ENCODE assay signal across 8 cellular contexts in genomic region chr1:203274603-203275381, GRCh38. TPM values are rescaled to one million over a fixed set of nuclear protein-coding genes. Genes with fewer than 3 reads are reported as not detected.
DNase-seq lines count a peak whose midpoint lies in the region; ATAC-seq and TF ChIP-seq lines count a peak whose summit lies in the region.

No MANE protein-coding gene starts in this region.

- peak overlapping the region; percentile 70 to 99 (median 80); a peak in 21 of 22 replicates for H3K27ac ChIP-seq in BLaER1 treated with 17β-estradiol and CSF1 and Interleukin-3, amounts not matched to agents 10 nM and 100 nM
- H3K27ac ChIP-seq in OCI-LY3 (ENCODE audit: low read length): peak overlapping the region; percentile 75
- peak overlapping the region; percentile 83 to 95 (median 92) for H3K27ac ChIP-seq in esophagus squamous epithelium
- no peak overlapping the region for H3K27ac ChIP-seq in neuronal stem cell (replicated peaks; ENCODE audit: low read length)

- H3K14ac ChIP-seq in neuronal stem cell (ENCODE audit: low read length): no peak overlapping the region

- peak overlapping the region; percentile 7 for H2AK5ac ChIP-seq in neuronal stem cell (ENCODE audit: low read depth, low read length)

- H4K20me1 ChIP-seq in BLaER1 treated with 17β-estradiol and CSF1 and Interleukin-3, amounts not matched to agents 10 nM and 100 nM: no peaks in the 10 kb centered on the region
- no peaks in the 10 kb centered on the region for H4K20me1 ChIP-seq in OCI-LY3 (ENCODE audit: insufficient read depth, low read length)

- H2AFZ ChIP-seq in OCI-LY3 (ENCODE audit: low read depth, low read length) (0 out of 2 replicates have a peak overlapping the region, but pooled peaks have one; percentile 24), neuronal stem cell (ENCODE audit: low read length) (no peak overlapping the region)

- peaks cover 96 to 100% (median 100%) of the 10 kb centered on the region in 10 experiments for H3K4me1 ChIP-seq in BLaER1 treated with 17β-estradiol and CSF1 and Interleukin-3, amounts not matched to agents 10 nM and 100 nM
- peaks cover 52% of the 10 kb centered on the region for H3K4me1 ChIP-seq in OCI-LY3 (ENCODE audit: low read length)
- peaks cover 39 to 89% (median 71%) of the 10 kb centered on the region in 3 donors for H3K4me1 ChIP-seq in esophagus squamous epithelium
- peaks cover 22 to 27% of the 10 kb centered on the region in 2 donors for H3K4me1 ChIP-seq in neuronal stem cell (ENCODE audit: control insufficient read depth in 2 of 2, insufficient read depth in 1 of 2, low read depth in 1 of 2, low read length in 2 of 2)

- H3K23ac ChIP-seq in neuronal stem cell (ENCODE audit: low read depth, low read length, poor library complexity): no peak overlapping the region

- H3K18ac ChIP-seq in neuronal stem cell (ENCODE audit: low read length): no peak overlapping the region

- H3K36me3 ChIP-seq in BLaER1 treated with 17β-estradiol and CSF1 and Interleukin-3, amounts not matched to agents 10 nM and 100 nM: no peaks in the 10 kb centered on the region
- no peaks in the 10 kb centered on the region for H3K36me3 ChIP-seq in OCI-LY3 (replicated peaks; ENCODE audit: low read depth, low read length)
- no peaks in the 10 kb centered on the region for H3K36me3 ChIP-seq in esophagus squamous epithelium
- no peaks in the 10 kb centered on the region for H3K36me3 ChIP-seq in neuronal stem cell (replicated peaks in 1 of 2; ENCODE audit: control insufficient read depth in 2 of 2, insufficient read depth in 2 of 2, low read length in 2 of 2)

- H2BK15ac ChIP-seq in neuronal stem cell (ENCODE audit: low read length): no peak overlapping the region

- H4K8ac ChIP-seq in neuronal stem cell (ENCODE audit: low read depth, low read length): no peak overlapping the region

- H2BK12ac ChIP-seq in neuronal stem cell (ENCODE audit: low read length): no peak overlapping the region

- TF ChIP-seq CTCF in OCI-LY3 (IDR thresholded peaks at IDR 0.05; ENCODE audit: low read depth, low read length) (no peak), esophagus squamous epithelium (IDR thresholded peaks at IDR 0.05) (no peak)

- H3K4me2 ChIP-seq in BLaER1 treated with 17β-estradiol and CSF1 and Interleukin-3, amounts not matched to agents 10 nM and 100 nM: peak overlapping the region; percentile 84 to 98 (median 93)
- H3K4me2 ChIP-seq in OCI-LY3 (ENCODE audit: low read length) (peak overlapping the region; percentile 100), neuronal stem cell (ENCODE audit: insufficient read depth, low read length, poor library complexity, severe bottlenecking) (no peak overlapping the region)

- peak overlapping the region; percentile 65 to 78 (median 75) for H3K9ac ChIP-seq in BLaER1 treated with 17β-estradiol and CSF1 and Interleukin-3, amounts not matched to agents 10 nM and 100 nM
- H3K9ac ChIP-seq in OCI-LY3 (ENCODE audit: low read length) (peak overlapping the region; percentile 88), neuronal stem cell (ENCODE audit: low read depth, low read length, poor library complexity) (no peak overlapping the region)

- no peak overlapping the region for H4K91ac ChIP-seq in neuronal stem cell (ENCODE audit: low read depth, low read length, poor library complexity)

- no peak for ATAC-seq in GM21526 (IDR thresholded peaks at IDR 0.05; ENCODE audit: low FRiP score, unreplicated experiment)
- no peak for ATAC-seq in HG03135 (IDR thresholded peaks at IDR 0.05; ENCODE audit: unreplicated experiment)

- H3K9me3 ChIP-seq in BLaER1 treated with 17β-estradiol and CSF1 and Interleukin-3, amounts not matched to agents 10 nM and 100 nM (replicated peaks in 1 of 11): no peaks in the 10 kb centered on the region
- no peaks in the 10 kb centered on the region for H3K9me3 ChIP-seq in OCI-LY3 (ENCODE audit: insufficient read depth, low read length)
- no peaks in the 10 kb centered on the region for H3K9me3 ChIP-seq in esophagus squamous epithelium
- H3K9me3 ChIP-seq in neuronal stem cell (replicated peaks in 1 of 2; ENCODE audit: control insufficient read depth in 2 of 2, insufficient read depth in 1 of 2, low read depth in 1 of 2, low read length in 2 of 2): no peaks in the 10 kb centered on the region

- H2BK5ac ChIP-seq in neuronal stem cell (ENCODE audit: low read length): no peak overlapping the region

- no peak for DNase-seq in esophagus squamous epithelium (lab: John Stamatoyannopoulos, UW)
- DNase-seq in neuronal stem cell (ENCODE audit: low spot score): no peak
- no peak for DNase-seq in GDM1 (lab: John Stamatoyannopoulos, UW)
- no peak for DNase-seq in stimulated activated naive CD4-positive, alpha-beta T cell (lab: John Stamatoyannopoulos, UW)

- intact Hi-C loops in esophagus squamous epithelium (cut with DNase I): loop anchor here (5.0 kb wide), 1 partner anchor 33 kb away; the partner anchor contains the start of gene BTG2

- peak in 1 of 4 donors; percentile 26 for TF ChIP-seq POLR2A in esophagus squamous epithelium (IDR thresholded peaks at IDR 0.05)

- no peak overlapping the region for H3K4ac ChIP-seq in neuronal stem cell (ENCODE audit: low read length)

- 27 to 28% methylated on average over 12 of the region's 12 CpGs for WGBS in esophagus squamous epithelium, 2 donors
- no CpG with 5 or more reads among the region's 12 CpGs for WGBS in neuronal stem cell (ENCODE audit: extremely low coverage in 2 of 2, insufficient read length in 2 of 2, insufficient replicate concordance in 1 of 2), 2 donors

- peaks cover 4% of the 10 kb centered on the region; the same call in 1 of the 2 replicates for H3K79me2 ChIP-seq in OCI-LY3 (ENCODE audit: low read length)

- peak overlapping the region in 4 of 10 experiments; percentile 55 to 70 (median 62); a peak in 4 of 20 replicates for H3K4me3 ChIP-seq in BLaER1 treated with 17β-estradiol and CSF1 and Interleukin-3, amounts not matched to agents 10 nM and 100 nM
- peak overlapping the region; percentile 86 for H3K4me3 ChIP-seq in OCI-LY3 (ENCODE audit: low read length)
- H3K4me3 ChIP-seq in esophagus squamous epithelium: peak overlapping the region in 1 of 4 donors; percentile 54
- H3K4me3 ChIP-seq in neuronal stem cell (ENCODE audit: low read length in 2 of 2): no peak overlapping the region

- H3K27me3 ChIP-seq in BLaER1 treated with 17β-estradiol and CSF1 and Interleukin-3, amounts not matched to agents 10 nM and 100 nM: no peaks in the 10 kb centered on the region
- H3K27me3 ChIP-seq in OCI-LY3 (ENCODE audit: low read depth, low read length) (no peaks in the 10 kb centered on the region), esophagus squamous epithelium (no peaks in the 10 kb centered on the region), neuronal stem cell (ENCODE audit: control insufficient read depth in 3 of 3, insufficient read depth in 3 of 3, low read depth in 1 of 3, low read length in 3 of 3) (peaks cover 0 to 22% (median 0%) of the 10 kb centered on the region in 3 experiments)

- H2BK120ac ChIP-seq in neuronal stem cell (ENCODE audit: low read depth, low read length): no peak overlapping the region

- no peaks in the 10 kb centered on the region for H3K79me1 ChIP-seq in neuronal stem cell (ENCODE audit: low read depth, low read length)

RNA-seq across cellular contexts. Expression of gene BTG2, which starts 30.5 kb away (rescaled TPM):
- total RNA-seq in esophagus squamous epithelium: 10 to 100 TPM; 29.7 to 46.2 (median 41.3) TPM
- polyA plus RNA-seq in neuronal stem cell (2013, experiment 1 of 2): 59.9 TPM
- 59.9 TPM for polyA plus RNA-seq in neuronal stem cell (2013, experiment 2 of 2)

RNA-seq across cellular contexts. Expression of gene CHIT1, which starts 45.3 kb away (rescaled TPM):
- total RNA-seq in esophagus squamous epithelium: under 1 TPM in 1 of 4 donors, not detected in 3; 1.00 TPM
- 0.04 TPM for polyA plus RNA-seq in neuronal stem cell (2013, experiment 1 of 2)
- polyA plus RNA-seq in neuronal stem cell (2013, experiment 2 of 2): not detected
